ENCODE assay signal across 19 cellular contexts in genomic region chr17:49564638-49565037, GRCh38. TPM values are rescaled to one million over a fixed set of nuclear protein-coding genes. Genes with fewer than 3 reads are reported as not detected.
DNase-seq lines count a peak whose midpoint lies in the region; ATAC-seq and TF ChIP-seq lines count a peak whose summit lies in the region.
"Had no signal": no experiment of that assay in that cellular context is flagged by ENCODE, and none has a peak within 500 bp of the region (broad histone marks: within the 10 kb centered on the region; RNA-seq: fewer than 3 reads in every experiment).

No MANE protein-coding gene starts in this region.

- H3K9me3 ChIP-seq in PC-3 (ENCODE audit: low read length), result no peaks in the 10 kb centered on the region
- H3K9me3 ChIP-seq in transverse colon, result no peaks in the 10 kb centered on the region
- no peaks in the 10 kb centered on the region for H3K9me3 ChIP-seq in ovary
- H3K9me3 ChIP-seq: A549 had no signal

- H3K36me3 ChIP-seq in PC-3 (ENCODE audit: low read depth, low read length) (no peaks in the 10 kb centered on the region), transverse colon (no peaks in the 10 kb centered on the region), ovary (no peaks in the 10 kb centered on the region)

- no peaks in the 10 kb centered on the region for H3K79me2 ChIP-seq in PC-3 (ENCODE audit: low read length)

- no peaks in the 10 kb centered on the region for H3K9me2 ChIP-seq in PC-3 (replicated peaks; ENCODE audit: low read length)

- no peak overlapping the region for H3K27ac Mint-ChIP-seq in activated T-helper 2 cell treated with anti-CD3 and anti-CD28 coated beads, Interferon-gamma antibody, Interleukin-2, Interleukin-4, amounts not matched to agents 10 μg/mL and 5 μg/mL and 100 μg/mL, durations not matched to agents 14 hours and 24 hours and 36 hours
- H3K27ac Mint-ChIP-seq: CD8-positive, alpha-beta T cell; H9; IgD-negative memory B cell had no signal

- POLR2A ChIA-PET in PC-3 (lab: Charles Lee; ENCODE audit: unreplicated experiment), result no interaction called here

- H3K4me3 ChIP-seq in PC-3 (ENCODE audit: low read length) (no peak overlapping the region), transverse colon (no peak overlapping the region), ovary (no peak overlapping the region)
- H3K4me3 ChIP-seq: A549 had no signal

- H3F3A ChIP-seq in PC-3 (ENCODE audit: low read length, unreplicated experiment), result no peaks in the 10 kb centered on the region

- intact Hi-C loops in Right ventricle myocardium inferior (cut with DNase I), result no loop called here
- intact Hi-C loops in left ventricle myocardium superior (cut with micrococcal nuclease), result no loop called here
- intact Hi-C loops in PC-3 (cut with micrococcal nuclease), result loop anchor here (5.0 kb wide), 2 partner anchors 293 to 433 kb away; partner anchors contain the start of gene DLX3
- intact Hi-C loops in left colon (cut with DNase I, micrococcal nuclease), result no loop called here
- intact Hi-C loops in transverse colon (cut with DNase I; ENCODE audit: low total_unique reads), result no loop called here
- intact Hi-C loops in ovary (cut with DNase I), result loop anchor here in 3 of 4 donors (5.0 to 10.0 kb wide), 3 partner anchors 230 to 433 kb away; partner anchors contain the start of gene DLX3 (in 2 of the 3)
- intact Hi-C loops in activated T-helper 2 cell treated with anti-CD3 and anti-CD28 coated beads, Interferon-gamma antibody, Interleukin-2, Interleukin-4, amounts not matched to agents 10 μg/mL and 5 μg/mL and 100 μg/mL, durations not matched to agents 14 hours and 24 hours and 36 hours (cut with micrococcal nuclease), result loop anchor here (5.0 to 10.0 kb wide), 2 partner anchors 198 to 370 kb away; partner anchors contain the start of gene FAM117A

- no peaks in the 10 kb centered on the region for H4K20me1 ChIP-seq in PC-3 (ENCODE audit: low read length)

- peaks cover 15% of the 10 kb centered on the region for H3K4me1 Mint-ChIP-seq in activated T-helper 2 cell treated with anti-CD3 and anti-CD28 coated beads, Interferon-gamma antibody, Interleukin-2, Interleukin-4, amounts not matched to agents 10 μg/mL and 5 μg/mL and 100 μg/mL, durations not matched to agents 14 hours and 24 hours and 36 hours (ENCODE audit: low read depth)

- no peak overlapping the region for H3K27ac ChIP-seq in PC-3 (ENCODE audit: low read length)
- H3K27ac ChIP-seq in transverse colon, result peak overlapping the region in 3 of 4 donors; percentile 33 to 83 (median 72)
- H3K27ac ChIP-seq in ovary, result no peak overlapping the region
- H3K27ac ChIP-seq: 22Rv1, A549 had no signal

- H3K36me3 Mint-ChIP-seq in activated T-helper 2 cell treated with anti-CD3 and anti-CD28 coated beads, Interferon-gamma antibody, Interleukin-2, Interleukin-4, amounts not matched to agents 10 μg/mL and 5 μg/mL and 100 μg/mL, durations not matched to agents 14 hours and 24 hours and 36 hours (ENCODE audit: low read depth), result no peaks in the 10 kb centered on the region
- H3K36me3 Mint-ChIP-seq: CD8-positive, alpha-beta T cell had no signal

- H3K4me1 ChIP-seq in PC-3 (ENCODE audit: insufficient read depth, low read length) (peaks cover 20% of the 10 kb centered on the region), transverse colon (peaks cover 8 to 37% (median 22%) of the 10 kb centered on the region in 4 donors), ovary (ENCODE audit: insufficient read depth) (peaks cover 2% of the 10 kb centered on the region)
- H3K4me1 ChIP-seq: A549 had no signal

- TF ChIP-seq POLR2A in transverse colon (IDR thresholded peaks at IDR 0.05), result no peak
- no peak for TF ChIP-seq POLR2A in ovary (IDR thresholded peaks at IDR 0.05)

- H3K27me3 ChIP-seq in PC-3 (ENCODE audit: low read length), result no peaks in the 10 kb centered on the region
- H3K27me3 ChIP-seq in transverse colon, result peaks cover 12% of the 10 kb centered on the region
- H3K27me3 ChIP-seq in ovary, result no peaks in the 10 kb centered on the region

- H3K4me2 ChIP-seq in PC-3 (ENCODE audit: low read length), result no peak overlapping the region
- H3K4me2 ChIP-seq: A549 had no signal

- 25 to 55% methylated on average over 2 to 4 of the region's 4 CpGs for WGBS in transverse colon (ENCODE audit: low coverage in 1 of 2), 2 donors
- 69 to 71% (median 69%) methylated on average over 4 of the region's 4 CpGs for WGBS in ovary, 3 donors

- no peak overlapping the region for H3K9ac ChIP-seq in PC-3 (ENCODE audit: low read length)

- CTCF ChIA-PET in PC-3 (lab: Charles Lee), result no interaction called here

- in situ Hi-C loops in transverse colon (cut with MboI; ENCODE audit: low pct_ligation_motif_present in 1 of 4, low pct_unique_long_range_greater_than_20kb in 1 of 4, low sequenced_read_pairs in 3 of 4), result loop anchor here in 3 of 4 donors (10.0 to 25.0 kb wide), 5 partner anchors 220 to 423 kb away; partner anchors contain the start of genes DLX3 (in 1 of the 3), KAT7 (in 1 of the 3) and TAC4 (in 1 of the 3)

- H3K27me3 Mint-ChIP-seq in activated T-helper 2 cell treated with anti-CD3 and anti-CD28 coated beads, Interferon-gamma antibody, Interleukin-2, Interleukin-4, amounts not matched to agents 10 μg/mL and 5 μg/mL and 100 μg/mL, durations not matched to agents 14 hours and 24 hours and 36 hours (ENCODE audit: low read depth), result peaks cover 17% of the 10 kb centered on the region

- no peak overlapping the region for H2AFZ ChIP-seq in PC-3 (ENCODE audit: low read length)

- no TSS peak for BruUV-seq in PC-3 (replicated peaks; lab: Mats Ljungman, UMichigan)

- no peaks in the 10 kb centered on the region for H3K9me3 Mint-ChIP-seq in activated T-helper 2 cell treated with anti-CD3 and anti-CD28 coated beads, Interferon-gamma antibody, Interleukin-2, Interleukin-4, amounts not matched to agents 10 μg/mL and 5 μg/mL and 100 μg/mL, durations not matched to agents 14 hours and 24 hours and 36 hours
- H3K9me3 Mint-ChIP-seq: CD8-positive, alpha-beta T cell; H9; IgD-negative memory B cell had no signal

- no peak overlapping the region for H3K4me3 Mint-ChIP-seq in activated T-helper 2 cell treated with anti-CD3 and anti-CD28 coated beads, Interferon-gamma antibody, Interleukin-2, Interleukin-4, amounts not matched to agents 10 μg/mL and 5 μg/mL and 100 μg/mL, durations not matched to agents 14 hours and 24 hours and 36 hours (ENCODE audit: low read depth)
- H3K4me3 Mint-ChIP-seq: CD8-positive, alpha-beta T cell; H9; IgD-negative memory B cell had no signal

- TF ChIP-seq CTCF in PC-3 (conservative IDR thresholded peaks at IDR 0.05; ENCODE audit: low read depth, low read length) (no peak), transverse colon (IDR thresholded peaks at IDR 0.05) (no peak), ovary (IDR thresholded peaks at IDR 0.05) (no peak)

- peak; percentile 11 for DNase-seq in Right ventricle myocardium inferior (ENCODE audit: missing footprints)
- no peak for DNase-seq in left ventricle myocardium superior
- DNase-seq in PC-3, result peak; percentile 58
- no peak for DNase-seq in left colon
- no peak for DNase-seq in transverse colon
- no peak for DNase-seq in ovary
- no peak for DNase-seq in activated T-helper 2 cell treated with anti-CD3 and anti-CD28 coated beads, Interferon-gamma antibody, Interleukin-2, Interleukin-4, amounts not matched to agents 10 μg/mL and 5 μg/mL and 100 μg/mL, durations not matched to agents 14 hours and 24 hours and 36 hours (ENCODE audit: low spot score)
- DNase-seq: AML-193; Calu3; CD8-positive, alpha-beta T cell; DMS 273 treated with DMSO at 0.1 percent for 48 hours; DMS53; DND-41; H9 had no signal

- TF ChIP-seq EP300 in transverse colon (IDR thresholded peaks at IDR 0.05; ENCODE audit: low read depth), result no peak
- TF ChIP-seq EP300 in ovary (IDR thresholded peaks at IDR 0.05), result no peak

- ATAC-seq in Right ventricle myocardium inferior (no peak), left ventricle myocardium superior (no peak), PC-3 (peak; percentile 63), left colon (peak; percentile 18), GM21737 (IDR thresholded peaks at IDR 0.05; ENCODE audit: unreplicated experiment) (no peak)
- ATAC-seq: A549; CD8-positive, alpha-beta T cell; HepG2 had no signal

RNA-seq across cellular contexts. Expression of gene NXPH3, which starts 11.0 kb away (rescaled TPM):
- total RNA-seq in Right ventricle myocardium inferior (4.5 TPM), left ventricle myocardium superior (3.4 TPM), PC-3 (2014; rRNA removed) (0.26 and 1.2 TPM in 2 replicates), left colon (1 to 10 TPM in 1 of 2 donors, under 1 TPM in 1; 0.70 to 3.6 TPM), transverse colon (1 to 10 TPM in 2 of 4 donors, under 1 TPM in 2; 0.20 to 4.6 (median 2.6) TPM), ovary (10 to 100 TPM in 4 of 7 donors, 1 to 10 TPM in 3; 1.2 to 26.0 (median 10.7) TPM)
- 10 to 100 TPM in 1 of 2 donors, 1 to 10 TPM in 1; 7.1 to 16.6 TPM for polyA plus RNA-seq in ovary
- total RNA-seq in activated T-helper 2 cell treated with anti-CD3 and anti-CD28 coated beads, Interferon-gamma antibody, Interleukin-2, Interleukin-4, amounts not matched to agents 10 μg/mL and 5 μg/mL and 100 μg/mL, durations not matched to agents 14 hours and 24 hours and 36 hours, result 0.21 and 0.25 TPM in 2 replicates
- total RNA-seq: Calu3; CD8-positive, alpha-beta T cell had no signal
- polyA plus RNA-seq: IgD-negative memory B cell had no signal

Comparison
In these comparisons a context has a peak if more than half of its experiments do, and no peak if none do; other contexts are left out.
1. DNase-seq: peak in Right ventricle myocardium inferior (single experiment) and PC-3 (single experiment); none in left ventricle myocardium superior (single experiment), left colon (0 of 2), transverse colon (single experiment), ovary (0 of 5) and activated T-helper 2 cell treated with anti-CD3 and anti-CD28 coated beads, Interferon-gamma antibody, Interleukin-2, Interleukin-4, amounts not matched to agents 10 μg/mL and 5 μg/mL and 100 μg/mL, durations not matched to agents 14 hours and 24 hours and 36 hours (single experiment).
2. ATAC-seq: peak in PC-3 (single experiment) and left colon (single experiment); none in Right ventricle myocardium inferior (single experiment), left ventricle myocardium superior (single experiment) and GM21737 (single experiment).
3. H3K27ac ChIP-seq: peak in transverse colon (3 of 4); none in PC-3 (single experiment) and ovary (0 of 2).
4. intact Hi-C loops: an anchor here in PC-3 (5.0 kb wide), ovary (5.0 to 10.0 kb wide) and activated T-helper 2 cell treated with anti-CD3 and anti-CD28 coated beads, Interferon-gamma antibody, Interleukin-2, Interleukin-4, amounts not matched to agents 10 μg/mL and 5 μg/mL and 100 μg/mL, durations not matched to agents 14 hours and 24 hours and 36 hours (5.0 to 10.0 kb wide); none called in Right ventricle myocardium inferior, left ventricle myocardium superior, left colon and transverse colon.